In the genomic region with DNA sequence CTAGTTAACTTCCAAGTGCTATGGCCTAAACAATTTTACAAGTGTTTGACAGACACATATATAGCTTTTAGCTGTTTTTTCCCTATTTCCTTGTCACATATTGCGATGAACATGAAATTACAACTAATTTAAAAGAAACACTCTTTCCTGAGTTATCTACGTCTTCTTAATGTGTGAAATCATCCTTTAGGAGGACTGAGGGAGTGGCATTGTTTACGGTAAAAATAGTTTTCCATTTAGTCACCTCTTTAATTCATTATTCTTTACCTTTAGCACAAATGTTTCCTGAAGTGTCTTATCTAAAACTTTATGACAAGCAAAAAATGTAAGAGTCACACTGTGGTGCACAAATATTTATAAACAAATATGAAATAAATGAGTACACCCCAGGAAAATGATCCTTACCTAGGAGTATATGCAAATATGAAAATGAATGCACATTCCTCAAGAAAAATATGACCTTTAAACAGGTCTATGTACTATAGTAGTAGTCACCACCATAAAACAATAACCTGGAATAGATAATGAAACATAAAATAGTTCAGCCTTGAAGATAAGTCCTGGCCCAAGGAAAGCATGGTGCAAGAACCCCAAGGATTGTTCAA, we compare ENCODE assay signal across 23 cellular contexts.
"Had no signal": no experiment of that assay in that cellular context is flagged by ENCODE, and none has a peak within 500 bp of the region (broad histone marks: within the 10 kb centered on the region; RNA-seq: fewer than 3 reads in every experiment).

No MANE protein-coding gene starts in this region.

- DNase-seq: activated B cell treated with CpG ODN at 0.5 μM for 24 hours; activated CD4-positive, alpha-beta T cell treated with anti-CD3 and anti-CD28 coated beads, Interleukin-2, amount 10 ng/mL, durations not matched to agents 24 days and 14 days; activated CD8-positive, alpha-beta T cell treated with anti-CD3 and anti-CD28 coated beads for 36 hours; activated effector memory CD4-positive, alpha-beta T cell treated with Interleukin-2 at 50 U/mL for 16 hours; activated naive CD4-positive, alpha-beta T cell treated with anti-CD3 and anti-CD28 coated beads, Interleukin-2, amount 10 ng/mL, durations not matched to agents 7 days and 5 days; activated naive CD8-positive, alpha-beta T cell treated with anti-CD3 and anti-CD28 coated beads, Interleukin-2, amount 50 U/mL, for 24 hours; activated T-cell treated with anti-CD3 and anti-CD28 coated beads, Interleukin-2, amount 50 U/mL, for 24 hours; aorta; brain microvascular endothelial cell; dermis blood vessel endothelial cell; effector memory CD4-positive, alpha-beta T cell; esophagus squamous epithelium; hippocampal formation; islet precursor cell; lower lobe of right lung; sigmoid colon; spleen; stimulated activated CD4-positive, alpha-beta T cell treated with anti-CD3 and anti-CD28 coated beads, Interleukin-4, amount 100 ng/mL, for 4 hours; stimulated activated naive B cell treated with anti-CD40 and anti-IgM and Interleukin-4, amounts not matched to agents 10 μg/mL and 1 μg/mL and 100 μg/mL, for 72 hours had no signal

- H3K4me1 ChIP-seq: esophagus squamous epithelium, lower lobe of right lung, sigmoid colon, spleen had no signal

- H3K27me3 ChIP-seq: brain microvascular endothelial cell, esophagus squamous epithelium, neutrophil, sigmoid colon, spleen had no signal

- H3K27ac ChIP-seq: brain microvascular endothelial cell, esophagus squamous epithelium, lower lobe of right lung, neutrophil, sigmoid colon, spleen, thoracic aorta had no signal

- FAIRE-seq: endothelial cell of umbilical vein had no signal

- ATAC-seq: activated CD8-positive, alpha-beta T cell treated with anti-CD3 and anti-CD28 coated beads for 36 hours; activated naive CD8-positive, alpha-beta T cell treated with anti-CD3 and anti-CD28 coated beads, Interleukin-2, amount 50 U/mL, for 24 hours; lower lobe of right lung; natural killer cell treated with Interleukin-12 subunit alpha and Interleukin-12 subunit beta and Interleukin-15 and Interleukin-18, amount 100 ng/mL, for 72 hours; stimulated activated naive B cell treated with anti-CD40 and anti-IgM and Interleukin-4, amounts not matched to agents 10 μg/mL and 1 μg/mL and 100 μg/mL, for 72 hours had no signal

- H3K36me3 ChIP-seq: brain microvascular endothelial cell, esophagus squamous epithelium, lower lobe of right lung, neutrophil, sigmoid colon, spleen, thoracic aorta had no signal

- H3K9me3 ChIP-seq: esophagus squamous epithelium, lower lobe of right lung, neutrophil, sigmoid colon, thoracic aorta had no signal

- H3K4me3 ChIP-seq: esophagus squamous epithelium, lower lobe of right lung, sigmoid colon, spleen, thoracic aorta had no signal
